In the genomic region with DNA sequence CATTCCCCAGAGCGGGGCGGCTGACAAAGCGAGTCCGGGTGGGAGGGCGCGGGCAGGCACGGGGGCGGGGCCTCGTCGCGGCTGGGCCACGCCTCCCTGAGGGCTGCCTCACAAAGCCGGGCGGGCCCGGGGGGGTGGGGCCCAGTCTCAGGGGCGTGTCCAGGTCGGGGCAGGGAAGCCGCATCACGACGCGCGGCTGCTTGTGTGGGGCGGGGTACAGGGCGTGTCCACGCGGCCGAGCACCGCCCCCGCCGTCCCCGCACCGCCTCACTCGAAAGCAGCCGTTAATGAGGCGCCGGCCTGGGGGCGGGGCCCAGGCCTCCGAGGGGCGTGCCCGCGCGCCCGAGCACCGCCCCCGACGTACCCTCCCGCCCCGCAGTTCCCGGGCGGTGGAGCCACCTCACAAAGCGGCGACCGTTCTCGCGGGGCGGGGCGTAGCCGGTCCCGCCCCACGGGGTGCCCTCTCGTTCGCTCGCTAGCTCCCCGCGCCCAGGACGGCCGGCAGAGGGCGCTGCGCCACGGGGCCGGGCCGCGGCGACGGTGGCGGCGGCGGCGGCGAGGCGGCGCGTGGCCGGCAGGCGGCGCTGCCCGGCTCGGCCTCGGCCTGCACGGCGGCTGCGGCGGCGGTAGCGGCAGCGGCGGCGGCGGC, we compare ENCODE assay signal across 7 cellular contexts. TPM values are rescaled to one million over a fixed set of nuclear protein-coding genes. Genes with fewer than 3 reads are reported as not detected.
DNase-seq lines count a peak whose midpoint lies in the region; ATAC-seq and TF ChIP-seq lines count a peak whose summit lies in the region.

A gene (plus strand): TSS at position 599 of the 649 bp plus-strand sequence. CDS start 150 bp downstream, outside the sequence.

- 0% methylated on average over 18 of the region's 99 CpGs for WGBS in hepatocyte (ENCODE audit: low lambda C conversion rate, missing lambda C conversion rate)

- H3K4me3 ChIP-seq in hepatocyte (peak within 1 kb of the TSS; percentile 60), retinal pigment epithelial cell (ENCODE audit: low read length) (peak within 1 kb of the TSS; percentile 82)

- H3K27me3 ChIP-seq in hepatocyte: no peaks in the 10 kb centered on the region

- DNase-seq in NCI-H2081 treated with DMSO at 0.1 percent for 48 hours (lab: John Stamatoyannopoulos, UW): peak; percentile 74
- peak; percentile 98 for DNase-seq in T1000 (lab: John Stamatoyannopoulos, UW)
- DNase-seq in astrocyte of the hippocampus (ENCODE audit: low read depth, low spot score): peak; percentile 100
- DNase-seq in hepatocyte (ENCODE audit: low spot score): peak; percentile 99
- peak; percentile 83 for DNase-seq in retinal pigment epithelial cell (ENCODE audit: low read depth)

- ATAC-seq in GM18517 (IDR thresholded peaks at IDR 0.05; ENCODE audit: unreplicated experiment) (peak; percentile 63), HG03045 (IDR thresholded peaks at IDR 0.05; ENCODE audit: unreplicated experiment) (peak; percentile 76)

- H3K9me2 ChIP-seq in hepatocyte (replicated peaks; ENCODE audit: insufficient read depth): no peaks in the 10 kb centered on the region

- H3K9me3 ChIP-seq in hepatocyte (ENCODE audit: low read depth): no peaks in the 10 kb centered on the region

- H3K4me2 ChIP-seq in hepatocyte: peak within 1 kb of the TSS; percentile 93

- no peaks in the 10 kb centered on the region for H3K36me3 ChIP-seq in hepatocyte (replicated peaks; ENCODE audit: insufficient read depth, low read depth)

- peaks cover 43% of the 10 kb centered on the region for H3K79me2 ChIP-seq in hepatocyte

- H4K20me1 ChIP-seq in hepatocyte (ENCODE audit: insufficient read depth, poor library complexity, severe bottlenecking): peaks cover 2% of the 10 kb centered on the region

- H3K27ac ChIP-seq in hepatocyte: peak within 1 kb of the TSS; percentile 97

- peak; percentile 66 for TF ChIP-seq CTCF in hepatocyte (IDR thresholded peaks at IDR 0.05; ENCODE audit: poor library complexity)
- TF ChIP-seq CTCF in retinal pigment epithelial cell (conservative IDR thresholded peaks at IDR 0.05; ENCODE audit: low read depth, low read length): peak; percentile 52

- peak within 1 kb of the TSS; percentile 75 for H2AFZ ChIP-seq in hepatocyte

- H3K4me1 ChIP-seq in hepatocyte (ENCODE audit: insufficient read depth): peaks cover 20% of the 10 kb centered on the region

RNA-seq across cellular contexts. Expression of the gene that starts here (rescaled TPM):
- total RNA-seq in hepatocyte: 27.5 and 34.3 TPM in 2 replicates
- polyA plus RNA-seq in hepatocyte: 45.1 and 45.7 TPM in 2 replicates

Comparison
In these comparisons a context has a peak if more than half of its experiments do, and no peak if none do; other contexts are left out.
1. Peak in every context shown above with its lines: DNase-seq, ATAC-seq, H3K4me3 ChIP-seq and H3K27ac ChIP-seq.